9 cellular contexts compared by ENCODE assay signal in the genomic region with DNA sequence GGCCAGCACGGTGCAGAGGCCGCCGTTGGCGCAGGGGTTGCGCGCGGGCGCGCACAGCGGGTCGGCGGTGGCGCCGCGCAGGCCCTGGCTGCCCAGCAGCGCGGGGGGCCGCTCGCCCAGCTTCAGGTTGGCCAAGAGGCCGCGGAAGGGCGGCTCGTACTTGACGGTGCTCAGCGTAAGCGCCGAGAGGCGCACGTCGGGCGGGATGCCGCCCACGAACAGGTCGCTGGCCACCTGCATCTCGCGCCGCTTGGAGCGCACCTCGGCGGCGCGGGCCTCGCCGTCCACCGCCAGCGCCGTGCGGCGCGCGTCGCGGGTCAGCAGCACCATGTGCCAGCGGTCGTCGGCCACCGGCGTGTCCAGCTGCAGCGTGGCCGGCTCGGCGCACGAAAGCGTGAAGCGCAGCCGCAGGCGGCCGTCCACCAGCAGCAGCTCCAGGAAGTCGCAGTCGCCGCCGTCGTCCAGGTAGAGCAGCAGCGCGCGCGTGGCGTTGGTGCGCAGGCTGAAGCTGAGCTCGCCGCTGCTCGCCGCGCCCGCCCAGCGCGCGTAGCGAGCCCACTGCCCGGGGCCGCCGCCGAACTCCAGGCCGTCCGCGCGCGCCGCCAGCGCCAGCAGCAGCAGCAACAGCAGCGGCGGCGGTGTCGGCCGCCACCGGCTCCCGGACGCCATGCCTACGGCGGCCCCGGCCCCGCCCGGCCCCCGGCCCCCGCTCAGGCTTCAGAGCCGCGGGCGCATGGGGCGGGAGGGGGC. TPM values are rescaled to one million over a fixed set of nuclear protein-coding genes. Genes with fewer than 3 reads are reported as not detected.
DNase-seq lines count a peak whose midpoint lies in the region; ATAC-seq and TF ChIP-seq lines count a peak whose summit lies in the region.
"Had no signal": no experiment of that assay in that cellular context is flagged by ENCODE, and none has a peak within 500 bp of the region (broad histone marks: within the 10 kb centered on the region; RNA-seq: fewer than 3 reads in every experiment).

No MANE protein-coding gene starts in this region.

- no peak for TF ChIP-seq POLR2A in stomach (IDR thresholded peaks at IDR 0.05)

- H3K4me1 ChIP-seq in right cardiac atrium (ENCODE audit: control insufficient read depth, insufficient read depth, low read length) (peaks cover 3% of the 10 kb centered on the region), stomach (peaks cover 21 to 37% (median 29%) of the 10 kb centered on the region in 4 donors)

- no peaks in the 10 kb centered on the region for H3K36me3 ChIP-seq in WERI-Rb-1
- no peaks in the 10 kb centered on the region for H3K36me3 ChIP-seq in stomach

- no peak overlapping the region for H3K27ac Mint-ChIP-seq in activated CD8-positive, alpha-beta memory T cell treated with anti-CD3 and anti-CD28 coated beads, Interleukin-2, amount 10 ng/mL, durations not matched to agents 7 days and 5 days

- no peak overlapping the region for H3K4me3 Mint-ChIP-seq in activated CD8-positive, alpha-beta memory T cell treated with anti-CD3 and anti-CD28 coated beads, Interleukin-2, amount 10 ng/mL, durations not matched to agents 7 days and 5 days

- no peak for TF ChIP-seq EP300 in stomach (IDR thresholded peaks at IDR 0.05)

- no peaks in the 10 kb centered on the region for H3K9me3 Mint-ChIP-seq in activated CD8-positive, alpha-beta memory T cell treated with anti-CD3 and anti-CD28 coated beads, Interleukin-2, amount 10 ng/mL, durations not matched to agents 7 days and 5 days (ENCODE audit: low read depth)

- H3K27ac ChIP-seq in WERI-Rb-1 (no peak overlapping the region), right cardiac atrium (ENCODE audit: low read length) (no peak overlapping the region), stomach (no peak overlapping the region)

- peak; percentile 59 for DNase-seq in activated CD8-positive, alpha-beta memory T cell treated with anti-CD3 and anti-CD28 coated beads for 24 hours
- DNase-seq in activated CD8-positive, alpha-beta memory T cell treated with anti-CD3 and anti-CD28 coated beads, Interleukin-2, amount 10 ng/mL, durations not matched to agents 7 days and 5 days: no peak
- DNase-seq in WERI-Rb-1 (peak; percentile 72), right cardiac atrium (peak; percentile 40 to 77 (median 76)), stomach (peak; percentile 46), midbrain (lab: John Stamatoyannopoulos, UW) (no peak), putamen (ENCODE audit: low spot score) (no peak)
- DNase-seq: MV-4-11 had no signal

- CTCF ChIA-PET in activated CD8-positive, alpha-beta memory T cell treated with anti-CD3 and anti-CD28 coated beads, Interleukin-2, amount 10 ng/mL, durations not matched to agents 7 days and 5 days (lab: Charles Lee): no interaction called here

- no peaks in the 10 kb centered on the region for H3K36me3 Mint-ChIP-seq in activated CD8-positive, alpha-beta memory T cell treated with anti-CD3 and anti-CD28 coated beads, Interleukin-2, amount 10 ng/mL, durations not matched to agents 7 days and 5 days

- WGBS in right cardiac atrium: 2% methylated on average over 119 of the region's 119 CpGs
- WGBS in stomach, 5 donors: 0 to 4% (median 3%) methylated on average over 28 to 119 of the region's 119 CpGs; no CpG with 5 or more reads in 1 of the 5 donors

- H3K4me1 Mint-ChIP-seq in activated CD8-positive, alpha-beta memory T cell treated with anti-CD3 and anti-CD28 coated beads, Interleukin-2, amount 10 ng/mL, durations not matched to agents 7 days and 5 days: peaks cover 12% of the 10 kb centered on the region

- H3K9me3 ChIP-seq in WERI-Rb-1 (ENCODE audit: severe bottlenecking): no peaks in the 10 kb centered on the region
- no peaks in the 10 kb centered on the region for H3K9me3 ChIP-seq in right cardiac atrium (ENCODE audit: control insufficient read depth, low read length)
- H3K9me3 ChIP-seq in stomach: no peaks in the 10 kb centered on the region

- peak overlapping the region; percentile 34 for H3K4me3 ChIP-seq in WERI-Rb-1 (ENCODE audit: low read depth, low read length)
- H3K4me3 ChIP-seq in right cardiac atrium (ENCODE audit: low read length): peak overlapping the region; percentile 14
- peak overlapping the region in 3 of 4 donors; percentile 5 to 31 (median 22) for H3K4me3 ChIP-seq in stomach

- H3K27me3 ChIP-seq in WERI-Rb-1 (ENCODE audit: insufficient read depth, low read depth, severe bottlenecking) (peaks cover 18% of the 10 kb centered on the region), right cardiac atrium (ENCODE audit: control insufficient read depth, insufficient read depth) (no peaks in the 10 kb centered on the region), stomach (peaks cover 26 to 100% (median 75%) of the 10 kb centered on the region in 3 donors)

- intact Hi-C loops in right cardiac atrium (cut with DNase I): no loop called here
- intact Hi-C loops in stomach (cut with DNase I; ENCODE audit: low total_unique reads): no loop called here

- TF ChIP-seq CTCF in WERI-Rb-1 (IDR thresholded peaks at IDR 0.05; ENCODE audit: low read depth, low read length): no peak
- TF ChIP-seq CTCF in stomach (IDR thresholded peaks at IDR 0.05): no peak

- H3K27me3 Mint-ChIP-seq in activated CD8-positive, alpha-beta memory T cell treated with anti-CD3 and anti-CD28 coated beads, Interleukin-2, amount 10 ng/mL, durations not matched to agents 7 days and 5 days: peaks cover 80% of the 10 kb centered on the region

- no peak for ATAC-seq in activated CD8-positive, alpha-beta memory T cell treated with anti-CD3 and anti-CD28 coated beads, Interleukin-2, amount 10 ng/mL, durations not matched to agents 7 days and 5 days
- ATAC-seq in right cardiac atrium (peak in 1 of 2 donors; percentile 29), GM18907 (IDR thresholded peaks at IDR 0.05; ENCODE audit: unreplicated experiment) (no peak)

RNA-seq across cellular contexts. Expression of gene NRXN2, which starts 9.8 kb away (rescaled TPM):
- under 1 TPM; 0.23 to 0.40 TPM for total RNA-seq in activated CD8-positive, alpha-beta memory T cell treated with anti-CD3 and anti-CD28 coated beads, Interleukin-2, amount 10 ng/mL, durations not matched to agents 7 days and 5 days
- 1 to 10 TPM; 2.1 to 5.7 (median 2.9) TPM for total RNA-seq in right cardiac atrium
- 2.2 TPM for polyA plus RNA-seq in right cardiac atrium
- total RNA-seq in stomach: 10 to 100 TPM in 1 of 5 donors, under 1 TPM in 1, not detected in 3; 0.14 to 16.9 TPM
- 1 to 10 TPM in 1 of 3 donors, under 1 TPM in 1, not detected in 1; 0.93 to 1.4 TPM for polyA plus RNA-seq in stomach

RNA-seq across cellular contexts. Expression of gene RASGRP2, which starts 30.7 kb away (rescaled TPM):
- total RNA-seq in activated CD8-positive, alpha-beta memory T cell treated with anti-CD3 and anti-CD28 coated beads, Interleukin-2, amount 10 ng/mL, durations not matched to agents 7 days and 5 days: 100 to 1,000 TPM in 1 of 2 experiments, 10 to 100 TPM in 1; 77.3 to 123 TPM
- total RNA-seq in right cardiac atrium (10 to 100 TPM; 25.5 to 37.3 (median 33.6) TPM), stomach (10 to 100 TPM in 3 of 5 donors, 1 to 10 TPM in 2; 5.3 to 60.8 (median 13.4) TPM)
- polyA plus RNA-seq in right cardiac atrium (69.6 TPM), stomach (10 to 100 TPM in 1 of 3 donors, 1 to 10 TPM in 2; 7.2 to 20.6 (median 8.2) TPM)

RNA-seq across cellular contexts. Expression of gene PYGM, which starts 46.6 kb away (rescaled TPM):
- total RNA-seq in activated CD8-positive, alpha-beta memory T cell treated with anti-CD3 and anti-CD28 coated beads, Interleukin-2, amount 10 ng/mL, durations not matched to agents 7 days and 5 days: 1 to 10 TPM; 2.0 to 3.2 TPM
- total RNA-seq in right cardiac atrium: 10 to 100 TPM; 38.5 to 71.5 (median 57.9) TPM
- 50.2 TPM for polyA plus RNA-seq in right cardiac atrium
- total RNA-seq in stomach: 1 to 10 TPM in 2 of 5 donors, under 1 TPM in 2, not detected in 1; 0.58 to 2.0 (median 1.4) TPM
- 1 to 10 TPM in 2 of 3 donors, under 1 TPM in 1; 0.37 to 3.5 (median 3.1) TPM for polyA plus RNA-seq in stomach

Comparison
In these comparisons a context has a peak if more than half of its experiments do, and no peak if none do; other contexts are left out.
1. DNase-seq: peak in activated CD8-positive, alpha-beta memory T cell treated with anti-CD3 and anti-CD28 coated beads for 24 hours (single experiment), WERI-Rb-1 (single experiment), right cardiac atrium (3 of 3) and stomach (single experiment); none in activated CD8-positive, alpha-beta memory T cell treated with anti-CD3 and anti-CD28 coated beads, Interleukin-2, amount 10 ng/mL, durations not matched to agents 7 days and 5 days (single experiment), midbrain (single experiment) and putamen (single experiment).
2. RNA of gene PYGM, which starts 46.6 kb away (total RNA-seq): 38.5 to 71.5 TPM in right cardiac atrium; 2.0 to 3.2 TPM in activated CD8-positive, alpha-beta memory T cell treated with anti-CD3 and anti-CD28 coated beads, Interleukin-2, amount 10 ng/mL, durations not matched to agents 7 days and 5 days and 0.58 to 2.0 TPM in stomach; every median in the first group is over 4 times any median in the second.
3. Peak in every context shown above with its lines, with median percentiles within 50 percentile points of each other: H3K4me3 ChIP-seq.